1 cellular context compared by ENCODE assay signal in genomic region chr7:47827321-47827720, GRCh38.
TF ChIP-seq lines count a peak whose summit lies in the region.

No MANE protein-coding gene starts in this region.

TF ChIP-seq in GM23338, 12 proteins besides CTCF, POLR2A, EP300 and RAD21 (continued from another document):
- TF ChIP-seq REST (IDR thresholded peaks at IDR 0.05; ENCODE audit: unreplicated experiment) (no peak), ZNF331 (CRISPR knock-in tag; IDR thresholded peaks at IDR 0.05; ENCODE audit: low read depth) (no peak), JUNB (IDR thresholded peaks at IDR 0.05; ENCODE audit: unreplicated experiment) (no peak), ZNF114 (CRISPR knock-in tag; IDR thresholded peaks at IDR 0.05) (no peak), CREB1 (CRISPR knock-in tag; IDR thresholded peaks at IDR 0.05; ENCODE audit: low read depth) (no peak), EZH2 (IDR thresholded peaks at IDR 0.05; ENCODE audit: low read depth, unreplicated experiment) (no peak), POLR2AphosphoS5 (IDR thresholded peaks at IDR 0.05; ENCODE audit: low read depth) (no peak), ETS1 (IDR thresholded peaks at IDR 0.05) (no peak), STAT1 (IDR thresholded peaks at IDR 0.05; ENCODE audit: unreplicated experiment) (no peak), EZH2phosphoT487 (IDR thresholded peaks at IDR 0.05; ENCODE audit: unreplicated experiment) (no peak)
